In genomic region chr19:29588095-29588494, GRCh38 we compare ENCODE assay signal across 17 cellular contexts.
"Had no signal": no experiment of that assay in that cellular context is flagged by ENCODE, and none has a peak within 500 bp of the region (broad histone marks: within the 10 kb centered on the region; RNA-seq: fewer than 3 reads in every experiment).

No MANE protein-coding gene starts in this region.

- H3K4me1 Mint-ChIP-seq: brain, nephron had no signal

- H3K4me3 Mint-ChIP-seq: activated naive CD4-positive, alpha-beta T cell treated with anti-CD3 and anti-CD28 coated beads, Interleukin-2, amount 10 ng/mL, durations not matched to agents 7 days and 5 days; brain; nephron had no signal

- H3K36me3 Mint-ChIP-seq: activated naive CD4-positive, alpha-beta T cell treated with anti-CD3 and anti-CD28 coated beads, Interleukin-2, amount 10 ng/mL, durations not matched to agents 7 days and 5 days; activated naive CD8-positive, alpha-beta T cell treated with anti-CD3 and anti-CD28 coated beads, Interleukin-2, amount 10 ng/mL, durations not matched to agents 7 days and 5 days; brain had no signal

- H3K9me3 Mint-ChIP-seq: activated naive CD8-positive, alpha-beta T cell treated with anti-CD3 and anti-CD28 coated beads, Interleukin-2, amount 10 ng/mL, durations not matched to agents 7 days and 5 days had no signal

- H3K9me3 ChIP-seq: ascending aorta, testis, transverse colon had no signal

- ATAC-seq: gastroesophageal sphincter, right cardiac atrium had no signal

- DNase-seq: activated gamma-delta T cell; dorsolateral prefrontal cortex; erythroblast; hippocampal formation; kidney; left colon; posterior cingulate gyrus; right cardiac atrium; stimulated activated naive CD4-positive, alpha-beta T cell; testis had no signal

- H3K27ac Mint-ChIP-seq: brain, nephron had no signal
